In the genomic region with DNA sequence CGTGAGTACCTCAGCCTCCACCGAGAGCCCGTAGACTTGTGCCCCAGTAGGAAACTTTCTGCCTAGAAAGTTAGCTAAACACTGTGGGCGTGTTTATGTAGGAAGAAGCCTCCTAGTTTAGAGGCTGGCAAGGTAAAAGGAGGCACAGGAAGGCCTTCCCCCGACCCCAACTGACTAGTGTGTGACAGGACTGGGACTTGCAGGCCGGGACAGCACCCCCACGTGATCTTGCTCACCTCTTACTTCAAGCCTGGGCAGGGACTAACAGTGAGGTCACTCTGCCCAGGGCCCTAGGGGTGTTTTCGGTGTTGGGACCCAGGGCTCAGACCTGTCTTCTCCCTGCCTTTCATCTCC, we compare ENCODE assay signal across 9 cellular contexts. TPM values are rescaled to one million over a fixed set of nuclear protein-coding genes. Genes with fewer than 3 reads are reported as not detected.
DNase-seq lines count a peak whose midpoint lies in the region; ATAC-seq and TF ChIP-seq lines count a peak whose summit lies in the region.
"Had no signal": no experiment of that assay in that cellular context is flagged by ENCODE, and none has a peak within 500 bp of the region (broad histone marks: within the 10 kb centered on the region; RNA-seq: fewer than 3 reads in every experiment).

No MANE protein-coding gene starts in this region.

- peak overlapping the region; percentile 98 for H3K27ac ChIP-seq in CD4-positive, alpha-beta memory T cell (ENCODE audit: low read depth, low read length)
- peak overlapping the region; percentile 92 for H3K27ac ChIP-seq in colonic mucosa

- peaks cover 0 to 9% (median 0%) of the 10 kb centered on the region in 8 donors for H3K9me3 Mint-ChIP-seq in CD4-positive, alpha-beta memory T cell
- H3K9me3 Mint-ChIP-seq in naive B cell: peaks cover 0 to 3% (median 2%) of the 10 kb centered on the region in 7 donors

- H3K9me3 ChIP-seq in CD4-positive, alpha-beta memory T cell (ENCODE audit: control insufficient read depth in 1 of 2, low read length in 2 of 2): no peaks in the 10 kb centered on the region
- H3K9me3 ChIP-seq in colonic mucosa: no peaks in the 10 kb centered on the region

- peak in 1 of 5 donors; percentile 81 for DNase-seq in CD4-positive, alpha-beta memory T cell
- DNase-seq in LNCaP clone FGC (ENCODE audit: low read depth) (no peak), colonic mucosa (no peak), naive B cell (no peak), middle frontal gyrus (ENCODE audit: extremely low spot score, low spot score) (no peak), inferior parietal cortex (ENCODE audit: extremely low spot score) (no peak)
- DNase-seq in stimulated activated naive CD4-positive, alpha-beta T cell treated with Interleukin-2 at 50 U/mL for 16 hours (lab: John Stamatoyannopoulos, UW): no peak

- H3K9ac ChIP-seq in colonic mucosa (ENCODE audit: low read depth in 2 of 2, low read length in 2 of 2): peak overlapping the region; percentile 99

- H3K36me3 ChIP-seq in CD4-positive, alpha-beta memory T cell (ENCODE audit: insufficient read depth, low read length): peaks cover 3% of the 10 kb centered on the region
- no peaks in the 10 kb centered on the region for H3K36me3 ChIP-seq in colonic mucosa

- H3K27me3 Mint-ChIP-seq in CD4-positive, alpha-beta memory T cell: peaks cover 0 to 5% of the 10 kb centered on the region in 2 donors
- peaks cover 0 to 28% (median 11%) of the 10 kb centered on the region in 3 donors for H3K27me3 Mint-ChIP-seq in naive B cell

- H3K4me1 ChIP-seq in CD4-positive, alpha-beta memory T cell (ENCODE audit: insufficient read depth, low read length): peaks cover 35% of the 10 kb centered on the region
- no peaks in the 10 kb centered on the region for H3K4me1 ChIP-seq in colonic mucosa

- peak overlapping the region; percentile 89 to 93 for H3K4me3 ChIP-seq in CD4-positive, alpha-beta memory T cell (ENCODE audit: low read length in 2 of 2)
- peak overlapping the region; percentile 95 for H3K4me3 ChIP-seq in LNCaP clone FGC (ENCODE audit: low read depth, low read length)
- H3K4me3 ChIP-seq in colonic mucosa: peak overlapping the region; percentile 68

- intact Hi-C loops in CD4-positive, alpha-beta memory T cell (cut with micrococcal nuclease): loop anchor here (1.0 to 10.0 kb wide), 4 partner anchors 11 to 339 kb away; partner anchors contain the start of genes DCAF8, IGSF8 and IGSF9
- intact Hi-C loops in colonic mucosa (cut with DNase I): no loop called here

- CTCF ChIA-PET in CD4-positive, alpha-beta memory T cell (lab: Charles Lee; ENCODE audit: partially characterized antibody): interaction anchor here (0.6 to 6.9 kb wide), 7 partner anchors 10 to 127 kb away, joined by 3 to 87 read pairs (median 6); no protein-coding TSS in a partner anchor

- peak overlapping the region; percentile 99 to 100 (median 99) for H3K27ac Mint-ChIP-seq in CD4-positive, alpha-beta memory T cell
- H3K27ac Mint-ChIP-seq in naive B cell: peak overlapping the region; percentile 99 to 100 (median 100)

- peak; percentile 0 for ATAC-seq in GM21526 (IDR thresholded peaks at IDR 0.05; ENCODE audit: low FRiP score, unreplicated experiment)
- no peak for ATAC-seq in naive B cell (ENCODE audit: low read depth in 2 of 2)

- peaks cover 7 to 38% of the 10 kb centered on the region in 2 donors for H3K36me3 Mint-ChIP-seq in CD4-positive, alpha-beta memory T cell
- H3K36me3 Mint-ChIP-seq in naive B cell: peaks cover 9 to 28% of the 10 kb centered on the region in 2 donors

- no peaks in the 10 kb centered on the region for H3K27me3 ChIP-seq in CD4-positive, alpha-beta memory T cell (ENCODE audit: insufficient read depth, low read length)
- H3K27me3 ChIP-seq in colonic mucosa: no peaks in the 10 kb centered on the region

- TF ChIP-seq CTCF in LNCaP clone FGC (IDR thresholded peaks at IDR 0.05; ENCODE audit: control insufficient read depth, extremely low read depth, insufficient read depth): no peak
- no peak for TF ChIP-seq CTCF in colonic mucosa (IDR thresholded peaks at IDR 0.05)

- peaks cover 26 to 57% (median 38%) of the 10 kb centered on the region in 4 donors for H3K4me1 Mint-ChIP-seq in CD4-positive, alpha-beta memory T cell
- peaks cover 53 to 70% (median 56%) of the 10 kb centered on the region in 3 donors for H3K4me1 Mint-ChIP-seq in naive B cell

- POLR2A ChIA-PET in CD4-positive, alpha-beta memory T cell (lab: Charles Lee; ENCODE audit: partially characterized antibody): interaction anchor here (0.7 to 5.2 kb wide), 17 partner anchors 10 to 916 kb away, joined by 3 to 62 read pairs (median 14); partner anchors contain the start of genes DCAF8, DUSP23, IFI16 and IGSF8

- peak overlapping the region; percentile 94 to 99 (median 98) for H3K4me3 Mint-ChIP-seq in CD4-positive, alpha-beta memory T cell
- peak overlapping the region; percentile 92 to 99 (median 96) for H3K4me3 Mint-ChIP-seq in naive B cell

RNA-seq across cellular contexts. Expression of gene TAGLN2, which starts 0.4 kb away (rescaled TPM):
- total RNA-seq in CD4-positive, alpha-beta memory T cell: 100 to 1,000 TPM; 196 to 207 TPM
- 1,000 to 10,000 TPM; 1,014 to 1,289 TPM for polyA plus RNA-seq in CD4-positive, alpha-beta memory T cell
- total RNA-seq in colonic mucosa: 100 to 1,000 TPM; 354 to 515 TPM
- 1,000 to 10,000 TPM; 1,235 to 1,676 (median 1,380) TPM for polyA plus RNA-seq in naive B cell (ENCODE audit: low read depth in 6 of 6)

RNA-seq across cellular contexts. Expression of gene IGSF9, which starts 19.7 kb away (rescaled TPM):
- not detected for total RNA-seq in CD4-positive, alpha-beta memory T cell
- polyA plus RNA-seq in CD4-positive, alpha-beta memory T cell: not detected
- 10 to 100 TPM; 14.1 to 41.8 TPM for total RNA-seq in colonic mucosa
- under 1 TPM in 4 of 6 donors, not detected in 2; 0.16 to 0.97 (median 0.41) TPM for polyA plus RNA-seq in naive B cell (ENCODE audit: low read depth in 6 of 6)
- total RNA-seq: T-helper 1 cell treated with Interleukin-12 subunit alpha and Interleukin-12 subunit beta and Interleukin-4 antibody, amounts not matched to agents 30 ng/mL and 1 ng/mL, for 36 hours had no signal

RNA-seq across cellular contexts. Expression of gene CFAP45, which starts 25.7 kb away (rescaled TPM):
- total RNA-seq in CD4-positive, alpha-beta memory T cell: under 1 TPM in 1 of 2 experiments, not detected in 1; 0.67 TPM
- under 1 TPM; 0.15 to 0.52 TPM for polyA plus RNA-seq in CD4-positive, alpha-beta memory T cell
- under 1 TPM in 1 of 2 donors, not detected in 1; 0.30 TPM for total RNA-seq in colonic mucosa
- under 1 TPM in 5 of 6 donors, not detected in 1; 0.29 to 0.93 (median 0.41) TPM for polyA plus RNA-seq in naive B cell (ENCODE audit: low read depth in 6 of 6)

RNA-seq across cellular contexts. Expression of gene SLAMF9, which starts 28.3 kb away (rescaled TPM):
- total RNA-seq in CD4-positive, alpha-beta memory T cell: not detected
- not detected for polyA plus RNA-seq in CD4-positive, alpha-beta memory T cell
- total RNA-seq in colonic mucosa: not detected
- not detected for polyA plus RNA-seq in naive B cell (ENCODE audit: low read depth in 6 of 6)
- total RNA-seq: T-helper 1 cell treated with Interleukin-12 subunit alpha and Interleukin-12 subunit beta and Interleukin-4 antibody, amounts not matched to agents 30 ng/mL and 1 ng/mL, for 36 hours had no signal

Comparison
In these comparisons a context has a peak if more than half of its experiments do, and no peak if none do; other contexts are left out.
1. RNA of gene IGSF9, which starts 19.7 kb away (total RNA-seq): 14.1 to 41.8 TPM in colonic mucosa; not detected in CD4-positive, alpha-beta memory T cell; every median in the first group is over 10 times any median in the second.
2. Peak in every context shown above with its lines, with median percentiles within 50 percentile points of each other: H3K4me3 ChIP-seq.